ENCODE assay signal across 13 cellular contexts in the genomic region with DNA sequence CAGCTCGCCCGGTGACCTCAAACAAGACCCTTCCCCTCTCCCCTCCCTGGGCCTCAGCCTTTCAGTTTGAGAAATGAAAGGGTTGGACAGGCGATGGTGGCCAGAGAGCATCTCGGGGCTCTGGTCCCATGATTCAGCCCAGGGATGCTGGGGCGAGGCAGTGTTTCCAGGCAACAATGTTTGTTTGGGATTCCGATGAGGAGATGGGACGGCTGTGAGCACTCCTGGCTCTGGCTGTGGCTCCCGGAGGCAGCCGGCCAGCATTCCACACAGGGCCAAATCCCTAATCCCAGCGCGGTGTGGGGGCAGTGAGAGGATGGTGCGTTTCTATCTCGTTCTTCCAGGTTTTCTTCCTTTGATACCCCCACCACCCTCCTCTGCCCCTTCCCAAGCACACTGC.
DNase-seq lines count a peak whose midpoint lies in the region; ATAC-seq and TF ChIP-seq lines count a peak whose summit lies in the region.
"Had no signal": no experiment of that assay in that cellular context is flagged by ENCODE, and none has a peak within 500 bp of the region (broad histone marks: within the 10 kb centered on the region; RNA-seq: fewer than 3 reads in every experiment).

No MANE protein-coding gene starts in this region.

- no peak overlapping the region for H3K4me3 ChIP-seq in BLaER1
- no peak overlapping the region for H3K4me3 ChIP-seq in WERI-Rb-1 (ENCODE audit: low read depth, low read length)
- no peak overlapping the region for H3K4me3 ChIP-seq in heart right ventricle

- H3K27ac ChIP-seq in BLaER1 (0 out of 2 replicates have a peak overlapping the region, but pooled peaks have one; percentile 69), WERI-Rb-1 (peak overlapping the region; percentile 12; the same call in 1 of the 2 replicates), heart right ventricle (peak overlapping the region in 9 of 10 donors; percentile 22 to 71 (median 60)), substantia nigra (ENCODE audit: low read depth, low read length, poor library complexity, severe bottlenecking) (no peak overlapping the region)

- peaks cover 38% of the 10 kb centered on the region for H3K4me1 ChIP-seq in BLaER1
- H3K4me1 ChIP-seq in heart right ventricle, result peaks cover 0 to 41% (median 19%) of the 10 kb centered on the region in 9 donors

- no peak for TF ChIP-seq CTCF in WERI-Rb-1 (IDR thresholded peaks at IDR 0.05; ENCODE audit: low read depth, low read length)
- no peak for TF ChIP-seq CTCF in heart right ventricle (IDR thresholded peaks at IDR 0.05)

- H3K4me2 ChIP-seq in BLaER1, result no peak overlapping the region

- ATAC-seq in heart right ventricle (peak; percentile 60 to 83 (median 72)), sciatic nerve (peak; percentile 80)

- H3K9ac ChIP-seq in BLaER1, result no peak overlapping the region

- H3K36me3 ChIP-seq in BLaER1 (no peaks in the 10 kb centered on the region), WERI-Rb-1 (no peaks in the 10 kb centered on the region), heart right ventricle (no peaks in the 10 kb centered on the region)

- 31 to 36% methylated on average over 13 of the region's 13 CpGs for WGBS in heart right ventricle, 2 donors

- H3K27me3 ChIP-seq in BLaER1 (no peaks in the 10 kb centered on the region), WERI-Rb-1 (ENCODE audit: insufficient read depth, low read depth, severe bottlenecking) (no peaks in the 10 kb centered on the region), heart right ventricle (peaks cover 0 to 28% (median 16%) of the 10 kb centered on the region in 7 donors)

- H4K20me1 ChIP-seq in BLaER1, result no peaks in the 10 kb centered on the region

- DNase-seq in WERI-Rb-1, result peak; percentile 65
- DNase-seq in heart right ventricle, result peak; percentile 68 to 77
- DNase-seq in sciatic nerve (ENCODE audit: low spot score), result peak; percentile 75
- DNase-seq in substantia nigra (lab: John Stamatoyannopoulos, UW), result no peak
- no peak for DNase-seq in NCI-H1092 treated with DMSO at 0.1 percent for 48 hours (lab: John Stamatoyannopoulos, UW)
- DNase-seq in NCI-H345 treated with DMSO at 0.1 percent for 48 hours (lab: John Stamatoyannopoulos, UW; ENCODE audit: unreplicated experiment), result no peak
- DNase-seq in DMS79 (lab: John Stamatoyannopoulos, UW), result no peak
- DNase-seq: CD4-positive, CD25-positive, alpha-beta regulatory T cell; central memory CD4-positive, alpha-beta T cell; hypothalamus; NCI-H748 treated with DMSO at 0.1 percent for 48 hours; T1000 had no signal

- intact Hi-C loops in heart right ventricle (cut with DNase I) (loop anchor here in 1 of 10 donors (5.0 kb wide), 1 partner anchor 69 kb away; no protein-coding TSS in a partner anchor), sciatic nerve (cut with DNase I) (no loop called here)

- H3K9me3 ChIP-seq in BLaER1 (no peaks in the 10 kb centered on the region), WERI-Rb-1 (ENCODE audit: severe bottlenecking) (no peaks in the 10 kb centered on the region), heart right ventricle (no peaks in the 10 kb centered on the region)

Comparison
In these comparisons a context has a peak if more than half of its experiments do, and no peak if none do; other contexts are left out.
1. DNase-seq: peak in WERI-Rb-1 (single experiment), heart right ventricle (2 of 2) and sciatic nerve (single experiment); none in substantia nigra (0 of 49), NCI-H1092 treated with DMSO at 0.1 percent for 48 hours (single experiment), NCI-H345 treated with DMSO at 0.1 percent for 48 hours (single experiment) and DMS79 (single experiment).